Comparison of ENCODE assay signal across 1 cellular context in the genomic region with DNA sequence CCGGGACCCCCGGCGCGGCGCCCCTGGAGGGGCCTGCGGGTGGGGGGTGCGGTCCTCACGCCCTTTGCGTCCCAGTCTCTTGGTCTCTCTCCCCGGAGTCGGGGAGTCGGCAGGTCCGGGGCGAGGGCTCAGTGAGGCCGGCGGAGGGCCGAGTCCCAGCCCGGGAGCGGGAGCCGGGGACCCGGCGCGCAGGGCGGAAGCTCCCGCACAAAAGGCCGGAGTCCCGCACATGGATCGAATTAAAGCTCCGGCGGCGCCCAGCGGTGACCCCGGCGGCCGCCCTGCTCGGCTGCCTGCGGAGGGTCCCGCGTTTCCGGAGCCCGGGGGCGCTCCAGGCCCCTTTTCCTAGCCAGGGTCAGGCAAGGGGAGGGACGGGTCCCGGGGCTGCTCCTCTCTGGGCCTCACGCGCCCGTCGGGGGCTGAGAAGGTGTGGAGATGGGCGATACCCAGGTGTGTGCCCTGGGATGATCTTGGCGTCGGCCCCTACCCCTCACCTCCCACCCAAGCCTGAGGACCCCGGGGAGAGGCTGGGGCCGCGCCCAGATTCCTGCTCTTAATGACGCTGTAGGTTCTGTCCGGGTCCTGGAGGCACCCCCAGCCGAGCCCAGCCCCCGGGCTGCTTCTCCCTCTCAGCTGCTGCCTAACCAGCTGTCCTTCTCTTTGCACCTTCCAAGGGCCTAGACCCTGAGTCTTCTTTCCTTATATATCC.
TF ChIP-seq lines count a peak whose summit lies in the region.

No MANE protein-coding gene starts in this region.

TF ChIP-seq in HepG2, 621 proteins besides CTCF, POLR2A, EP300 and RAD21 (continued from another document and continues in another):
- TF ChIP-seq, protein P1, sequence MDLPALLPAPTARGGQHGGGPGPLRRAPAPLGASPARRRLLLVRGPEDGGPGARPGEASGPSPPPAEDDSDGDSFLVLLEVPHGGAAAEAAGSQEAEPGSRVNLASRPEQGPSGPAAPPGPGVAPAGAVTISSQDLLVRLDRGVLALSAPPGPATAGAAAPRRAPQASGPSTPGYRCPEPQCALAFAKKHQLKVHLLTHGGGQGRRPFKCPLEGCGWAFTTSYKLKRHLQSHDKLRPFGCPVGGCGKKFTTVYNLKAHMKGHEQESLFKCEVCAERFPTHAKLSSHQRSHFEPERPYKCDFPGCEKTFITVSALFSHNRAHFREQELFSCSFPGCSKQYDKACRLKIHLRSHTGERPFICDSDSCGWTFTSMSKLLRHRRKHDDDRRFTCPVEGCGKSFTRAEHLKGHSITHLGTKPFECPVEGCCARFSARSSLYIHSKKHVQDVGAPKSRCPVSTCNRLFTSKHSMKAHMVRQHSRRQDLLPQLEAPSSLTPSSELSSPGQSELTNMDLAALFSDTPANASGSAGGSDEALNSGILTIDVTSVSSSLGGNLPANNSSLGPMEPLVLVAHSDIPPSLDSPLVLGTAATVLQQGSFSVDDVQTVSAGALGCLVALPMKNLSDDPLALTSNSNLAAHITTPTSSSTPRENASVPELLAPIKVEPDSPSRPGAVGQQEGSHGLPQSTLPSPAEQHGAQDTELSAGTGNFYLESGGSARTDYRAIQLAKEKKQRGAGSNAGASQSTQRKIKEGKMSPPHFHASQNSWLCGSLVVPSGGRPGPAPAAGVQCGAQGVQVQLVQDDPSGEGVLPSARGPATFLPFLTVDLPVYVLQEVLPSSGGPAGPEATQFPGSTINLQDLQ (CRISPR knock-in tag; IDR thresholded peaks at IDR 0.05) = no peak
- TF ChIP-seq, protein P2, sequence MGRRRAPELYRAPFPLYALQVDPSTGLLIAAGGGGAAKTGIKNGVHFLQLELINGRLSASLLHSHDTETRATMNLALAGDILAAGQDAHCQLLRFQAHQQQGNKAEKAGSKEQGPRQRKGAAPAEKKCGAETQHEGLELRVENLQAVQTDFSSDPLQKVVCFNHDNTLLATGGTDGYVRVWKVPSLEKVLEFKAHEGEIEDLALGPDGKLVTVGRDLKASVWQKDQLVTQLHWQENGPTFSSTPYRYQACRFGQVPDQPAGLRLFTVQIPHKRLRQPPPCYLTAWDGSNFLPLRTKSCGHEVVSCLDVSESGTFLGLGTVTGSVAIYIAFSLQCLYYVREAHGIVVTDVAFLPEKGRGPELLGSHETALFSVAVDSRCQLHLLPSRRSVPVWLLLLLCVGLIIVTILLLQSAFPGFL (CRISPR knock-in tag; IDR thresholded peaks at IDR 0.05) = no peak
- TF ChIP-seq BORCS8-MEF2B (CRISPR knock-in tag; IDR thresholded peaks at IDR 0.05) (0 out of 2 replicates have a peak, but pooled peaks have one; percentile 42), SRY (CRISPR knock-in tag; IDR thresholded peaks at IDR 0.05) (no peak), ZNF264 (CRISPR knock-in tag; IDR thresholded peaks at IDR 0.05) (no peak), SRF (IDR thresholded peaks at IDR 0.05; ENCODE audit: low read depth, low read length) (no peak), ZBTB3 (CRISPR knock-in tag; IDR thresholded peaks at IDR 0.05; ENCODE audit: borderline replicate concordance, low read depth) (no peak), ZBTB38 (CRISPR knock-in tag; IDR thresholded peaks at IDR 0.05) (0 out of 2 replicates have a peak, but pooled peaks have one; percentile 17), ATF7 (IDR thresholded peaks at IDR 0.05) (no peak), ATF7 (CRISPR knock-in tag; IDR thresholded peaks at IDR 0.05) (no peak), ATF7-NPFF (CRISPR knock-in tag; IDR thresholded peaks at IDR 0.05; ENCODE audit: low read depth) (no peak), ZNF225 (CRISPR knock-in tag; IDR thresholded peaks at IDR 0.05) (no peak), ZNF598 (CRISPR knock-in tag; IDR thresholded peaks at IDR 0.05; ENCODE audit: borderline replicate concordance) (no peak), ZNF619 (CRISPR knock-in tag; IDR thresholded peaks at IDR 0.05) (no peak), ZNF709 (CRISPR knock-in tag; IDR thresholded peaks at IDR 0.05) (no peak), ZNF562 (CRISPR knock-in tag; IDR thresholded peaks at IDR 0.05; ENCODE audit: borderline replicate concordance) (no peak), ZNF235 (CRISPR knock-in tag; IDR thresholded peaks at IDR 0.05; ENCODE audit: borderline replicate concordance) (no peak), ZNF124 (CRISPR knock-in tag; IDR thresholded peaks at IDR 0.05) (no peak), ZNF569 (CRISPR knock-in tag; IDR thresholded peaks at IDR 0.05; ENCODE audit: borderline replicate concordance) (no peak), ZNF546 (CRISPR knock-in tag; conservative IDR thresholded peaks at IDR 0.05) (no peak), ZNF746 (CRISPR knock-in tag; IDR thresholded peaks at IDR 0.05) (no peak), MAF1 (CRISPR knock-in tag; IDR thresholded peaks at IDR 0.05; ENCODE audit: borderline replicate concordance) (no peak), ZNF383 (CRISPR knock-in tag; IDR thresholded peaks at IDR 0.05; ENCODE audit: borderline replicate concordance) (no peak), ZNF296 (CRISPR knock-in tag; conservative IDR thresholded peaks at IDR 0.05) (no peak), SALL1 (CRISPR knock-in tag; IDR thresholded peaks at IDR 0.05) (0 out of 2 replicates have a peak, but pooled peaks have one; percentile 16), ELF1 (CRISPR knock-in tag; IDR thresholded peaks at IDR 0.05) (no peak), ZNF883 (CRISPR knock-in tag; IDR thresholded peaks at IDR 0.05; ENCODE audit: not compliant biosample characterization) (no peak), PAF1 (CRISPR knock-in tag; IDR thresholded peaks at IDR 0.05) (no peak), ZNF101 (CRISPR knock-in tag; IDR thresholded peaks at IDR 0.05; ENCODE audit: borderline replicate concordance, low read depth) (no peak), SPEN (CRISPR knock-in tag; IDR thresholded peaks at IDR 0.05; ENCODE audit: low read depth) (no peak), LCORL (IDR thresholded peaks at IDR 0.05) (no peak), LCORL (CRISPR knock-in tag; IDR thresholded peaks at IDR 0.05) (no peak)
- TF ChIP-seq, protein P3, sequence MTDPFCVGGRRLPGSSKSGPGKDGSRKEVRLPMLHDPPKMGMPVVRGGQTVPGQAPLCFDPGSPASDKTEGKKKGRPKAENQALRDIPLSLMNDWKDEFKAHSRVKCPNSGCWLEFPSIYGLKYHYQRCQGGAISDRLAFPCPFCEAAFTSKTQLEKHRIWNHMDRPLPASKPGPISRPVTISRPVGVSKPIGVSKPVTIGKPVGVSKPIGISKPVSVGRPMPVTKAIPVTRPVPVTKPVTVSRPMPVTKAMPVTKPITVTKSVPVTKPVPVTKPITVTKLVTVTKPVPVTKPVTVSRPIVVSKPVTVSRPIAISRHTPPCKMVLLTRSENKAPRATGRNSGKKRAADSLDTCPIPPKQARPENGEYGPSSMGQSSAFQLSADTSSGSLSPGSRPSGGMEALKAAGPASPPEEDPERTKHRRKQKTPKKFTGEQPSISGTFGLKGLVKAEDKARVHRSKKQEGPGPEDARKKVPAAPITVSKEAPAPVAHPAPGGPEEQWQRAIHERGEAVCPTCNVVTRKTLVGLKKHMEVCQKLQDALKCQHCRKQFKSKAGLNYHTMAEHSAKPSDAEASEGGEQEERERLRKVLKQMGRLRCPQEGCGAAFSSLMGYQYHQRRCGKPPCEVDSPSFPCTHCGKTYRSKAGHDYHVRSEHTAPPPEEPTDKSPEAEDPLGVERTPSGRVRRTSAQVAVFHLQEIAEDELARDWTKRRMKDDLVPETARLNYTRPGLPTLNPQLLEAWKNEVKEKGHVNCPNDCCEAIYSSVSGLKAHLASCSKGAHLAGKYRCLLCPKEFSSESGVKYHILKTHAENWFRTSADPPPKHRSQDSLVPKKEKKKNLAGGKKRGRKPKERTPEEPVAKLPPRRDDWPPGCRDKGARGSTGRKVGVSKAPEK (CRISPR knock-in tag; IDR thresholded peaks at IDR 0.05; ENCODE audit: borderline replicate concordance) = no peak
- TF ChIP-seq, protein P4, sequence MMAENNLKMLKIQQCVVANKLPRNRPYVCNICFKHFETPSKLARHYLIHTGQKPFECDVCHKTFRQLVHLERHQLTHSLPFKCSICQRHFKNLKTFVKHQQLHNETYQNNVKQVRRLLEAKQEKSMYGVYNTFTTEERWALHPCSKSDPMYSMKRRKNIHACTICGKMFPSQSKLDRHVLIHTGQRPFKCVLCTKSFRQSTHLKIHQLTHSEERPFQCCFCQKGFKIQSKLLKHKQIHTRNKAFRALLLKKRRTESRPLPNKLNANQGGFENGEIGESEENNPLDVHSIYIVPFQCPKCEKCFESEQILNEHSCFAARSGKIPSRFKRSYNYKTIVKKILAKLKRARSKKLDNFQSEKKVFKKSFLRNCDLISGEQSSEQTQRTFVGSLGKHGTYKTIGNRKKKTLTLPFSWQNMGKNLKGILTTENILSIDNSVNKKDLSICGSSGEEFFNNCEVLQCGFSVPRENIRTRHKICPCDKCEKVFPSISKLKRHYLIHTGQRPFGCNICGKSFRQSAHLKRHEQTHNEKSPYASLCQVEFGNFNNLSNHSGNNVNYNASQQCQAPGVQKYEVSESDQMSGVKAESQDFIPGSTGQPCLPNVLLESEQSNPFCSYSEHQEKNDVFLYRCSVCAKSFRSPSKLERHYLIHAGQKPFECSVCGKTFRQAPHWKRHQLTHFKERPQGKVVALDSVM (CRISPR knock-in tag; IDR thresholded peaks at IDR 0.05) = peak; percentile 42; the same call in 1 of the 2 replicates
- TF ChIP-seq, protein P5, sequence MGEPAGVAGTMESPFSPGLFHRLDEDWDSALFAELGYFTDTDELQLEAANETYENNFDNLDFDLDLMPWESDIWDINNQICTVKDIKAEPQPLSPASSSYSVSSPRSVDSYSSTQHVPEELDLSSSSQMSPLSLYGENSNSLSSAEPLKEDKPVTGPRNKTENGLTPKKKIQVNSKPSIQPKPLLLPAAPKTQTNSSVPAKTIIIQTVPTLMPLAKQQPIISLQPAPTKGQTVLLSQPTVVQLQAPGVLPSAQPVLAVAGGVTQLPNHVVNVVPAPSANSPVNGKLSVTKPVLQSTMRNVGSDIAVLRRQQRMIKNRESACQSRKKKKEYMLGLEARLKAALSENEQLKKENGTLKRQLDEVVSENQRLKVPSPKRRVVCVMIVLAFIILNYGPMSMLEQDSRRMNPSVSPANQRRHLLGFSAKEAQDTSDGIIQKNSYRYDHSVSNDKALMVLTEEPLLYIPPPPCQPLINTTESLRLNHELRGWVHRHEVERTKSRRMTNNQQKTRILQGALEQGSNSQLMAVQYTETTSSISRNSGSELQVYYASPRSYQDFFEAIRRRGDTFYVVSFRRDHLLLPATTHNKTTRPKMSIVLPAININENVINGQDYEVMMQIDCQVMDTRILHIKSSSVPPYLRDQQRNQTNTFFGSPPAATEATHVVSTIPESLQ (CRISPR knock-in tag; conservative IDR thresholded peaks at IDR 0.05) = no peak
- TF ChIP-seq, protein P6, sequence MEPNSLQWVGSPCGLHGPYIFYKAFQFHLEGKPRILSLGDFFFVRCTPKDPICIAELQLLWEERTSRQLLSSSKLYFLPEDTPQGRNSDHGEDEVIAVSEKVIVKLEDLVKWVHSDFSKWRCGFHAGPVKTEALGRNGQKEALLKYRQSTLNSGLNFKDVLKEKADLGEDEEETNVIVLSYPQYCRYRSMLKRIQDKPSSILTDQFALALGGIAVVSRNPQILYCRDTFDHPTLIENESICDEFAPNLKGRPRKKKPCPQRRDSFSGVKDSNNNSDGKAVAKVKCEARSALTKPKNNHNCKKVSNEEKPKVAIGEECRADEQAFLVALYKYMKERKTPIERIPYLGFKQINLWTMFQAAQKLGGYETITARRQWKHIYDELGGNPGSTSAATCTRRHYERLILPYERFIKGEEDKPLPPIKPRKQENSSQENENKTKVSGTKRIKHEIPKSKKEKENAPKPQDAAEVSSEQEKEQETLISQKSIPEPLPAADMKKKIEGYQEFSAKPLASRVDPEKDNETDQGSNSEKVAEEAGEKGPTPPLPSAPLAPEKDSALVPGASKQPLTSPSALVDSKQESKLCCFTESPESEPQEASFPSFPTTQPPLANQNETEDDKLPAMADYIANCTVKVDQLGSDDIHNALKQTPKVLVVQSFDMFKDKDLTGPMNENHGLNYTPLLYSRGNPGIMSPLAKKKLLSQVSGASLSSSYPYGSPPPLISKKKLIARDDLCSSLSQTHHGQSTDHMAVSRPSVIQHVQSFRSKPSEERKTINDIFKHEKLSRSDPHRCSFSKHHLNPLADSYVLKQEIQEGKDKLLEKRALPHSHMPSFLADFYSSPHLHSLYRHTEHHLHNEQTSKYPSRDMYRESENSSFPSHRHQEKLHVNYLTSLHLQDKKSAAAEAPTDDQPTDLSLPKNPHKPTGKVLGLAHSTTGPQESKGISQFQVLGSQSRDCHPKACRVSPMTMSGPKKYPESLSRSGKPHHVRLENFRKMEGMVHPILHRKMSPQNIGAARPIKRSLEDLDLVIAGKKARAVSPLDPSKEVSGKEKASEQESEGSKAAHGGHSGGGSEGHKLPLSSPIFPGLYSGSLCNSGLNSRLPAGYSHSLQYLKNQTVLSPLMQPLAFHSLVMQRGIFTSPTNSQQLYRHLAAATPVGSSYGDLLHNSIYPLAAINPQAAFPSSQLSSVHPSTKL (CRISPR knock-in tag; IDR thresholded peaks at IDR 0.05) = no peak
- TF ChIP-seq, protein P7, sequence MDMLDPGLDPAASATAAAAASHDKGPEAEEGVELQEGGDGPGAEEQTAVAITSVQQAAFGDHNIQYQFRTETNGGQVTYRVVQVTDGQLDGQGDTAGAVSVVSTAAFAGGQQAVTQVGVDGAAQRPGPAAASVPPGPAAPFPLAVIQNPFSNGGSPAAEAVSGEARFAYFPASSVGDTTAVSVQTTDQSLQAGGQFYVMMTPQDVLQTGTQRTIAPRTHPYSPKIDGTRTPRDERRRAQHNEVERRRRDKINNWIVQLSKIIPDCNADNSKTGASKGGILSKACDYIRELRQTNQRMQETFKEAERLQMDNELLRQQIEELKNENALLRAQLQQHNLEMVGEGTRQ (IDR thresholded peaks at IDR 0.05; ENCODE audit: low read depth, low read length) = no peak
- TF ChIP-seq, protein P7 (CRISPR knock-in tag; IDR thresholded peaks at IDR 0.05; ENCODE audit: borderline replicate concordance) = no peak
- TF ChIP-seq, protein P8, sequence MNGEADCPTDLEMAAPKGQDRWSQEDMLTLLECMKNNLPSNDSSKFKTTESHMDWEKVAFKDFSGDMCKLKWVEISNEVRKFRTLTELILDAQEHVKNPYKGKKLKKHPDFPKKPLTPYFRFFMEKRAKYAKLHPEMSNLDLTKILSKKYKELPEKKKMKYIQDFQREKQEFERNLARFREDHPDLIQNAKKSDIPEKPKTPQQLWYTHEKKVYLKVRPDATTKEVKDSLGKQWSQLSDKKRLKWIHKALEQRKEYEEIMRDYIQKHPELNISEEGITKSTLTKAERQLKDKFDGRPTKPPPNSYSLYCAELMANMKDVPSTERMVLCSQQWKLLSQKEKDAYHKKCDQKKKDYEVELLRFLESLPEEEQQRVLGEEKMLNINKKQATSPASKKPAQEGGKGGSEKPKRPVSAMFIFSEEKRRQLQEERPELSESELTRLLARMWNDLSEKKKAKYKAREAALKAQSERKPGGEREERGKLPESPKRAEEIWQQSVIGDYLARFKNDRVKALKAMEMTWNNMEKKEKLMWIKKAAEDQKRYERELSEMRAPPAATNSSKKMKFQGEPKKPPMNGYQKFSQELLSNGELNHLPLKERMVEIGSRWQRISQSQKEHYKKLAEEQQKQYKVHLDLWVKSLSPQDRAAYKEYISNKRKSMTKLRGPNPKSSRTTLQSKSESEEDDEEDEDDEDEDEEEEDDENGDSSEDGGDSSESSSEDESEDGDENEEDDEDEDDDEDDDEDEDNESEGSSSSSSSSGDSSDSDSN (CRISPR knock-in tag; IDR thresholded peaks at IDR 0.05) = peak; percentile 73
